Comparison of ENCODE assay signal across 30 cellular contexts in the genomic region with DNA sequence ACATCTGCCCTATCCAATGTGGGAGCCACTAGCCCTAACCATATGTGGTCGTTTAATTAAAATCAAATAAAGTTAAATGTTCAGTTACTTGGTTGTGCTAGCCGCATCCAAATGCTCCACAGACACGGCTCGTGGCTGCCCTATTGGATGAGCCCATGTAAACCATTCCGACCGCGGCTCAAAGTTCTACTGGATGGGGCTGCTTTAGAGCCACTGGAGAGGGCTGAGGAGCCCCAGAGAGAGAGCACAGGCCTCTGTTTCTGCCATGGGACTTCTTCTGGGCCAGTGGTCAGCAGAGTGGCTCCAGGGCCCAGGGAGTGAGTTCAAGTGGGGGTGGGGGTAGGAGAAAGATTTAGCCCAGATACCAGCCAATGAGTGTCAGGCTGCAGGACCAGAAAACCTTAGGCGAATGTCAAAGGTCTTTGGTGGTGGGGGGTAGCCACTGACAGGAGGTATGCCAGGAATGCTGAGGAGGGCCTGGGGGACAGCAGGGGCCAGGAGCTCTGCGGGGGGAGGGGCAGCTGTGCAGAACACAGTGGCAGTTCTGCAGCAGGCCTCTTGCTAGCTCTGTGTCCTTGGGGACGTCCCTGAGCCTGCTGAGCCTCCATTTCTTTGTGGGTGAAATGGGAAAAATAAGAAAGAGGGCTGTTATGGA. TPM values are rescaled to one million over a fixed set of nuclear protein-coding genes. Genes with fewer than 3 reads are reported as not detected.
DNase-seq lines count a peak whose midpoint lies in the region; ATAC-seq and TF ChIP-seq lines count a peak whose summit lies in the region.
"Had no signal": no experiment of that assay in that cellular context is flagged by ENCODE, and none has a peak within 500 bp of the region (broad histone marks: within the 10 kb centered on the region; RNA-seq: fewer than 3 reads in every experiment).

No MANE protein-coding gene starts in this region.

- in situ Hi-C loops in HAP-1 (cut with MboI; ENCODE audit: low sequenced_read_pairs), result no loop called here

- H3K9me3 ChIP-seq in HAP-1 (no peaks in the 10 kb centered on the region), neuronal stem cell (replicated peaks in 1 of 2; ENCODE audit: control insufficient read depth in 2 of 2, insufficient read depth in 1 of 2, low read depth in 1 of 2, low read length in 2 of 2) (no peaks in the 10 kb centered on the region)
- H3K9me3 ChIP-seq: adrenal gland, BE2C, body of pancreas, SK-N-SH, transverse colon had no signal

- H3K27ac Mint-ChIP-seq in brain, result peak overlapping the region in 3 of 5 experiments; percentile 22 to 71 (median 44)
- H3K27ac Mint-ChIP-seq: activated naive CD4-positive, alpha-beta T cell treated with anti-CD3 and anti-CD28 coated beads, Interleukin-2, amount 10 ng/mL, durations not matched to agents 7 days and 5 days; activated T-helper 1 cell treated with anti-CD3 and anti-CD28 coated beads, Interleukin-12 subunit alpha, Interleukin-12 subunit beta, Interleukin-2, Interleukin-4 antibody, amounts not matched to agents 30 ng/mL and 10 ng/mL and 1 ng/mL, durations not matched to agents 14 hours and 24 hours and 36 hours; memory B cell; stimulated activated memory B cell treated with anti-CD40 and anti-IgM and Interleukin-4, amounts not matched to agents 10 μg/mL and 1 μg/mL and 100 μg/mL, for 72 hours had no signal

- H2BK120ac ChIP-seq in neuronal stem cell (ENCODE audit: low read depth, low read length), result no peak overlapping the region

- DNase-seq in HAP-1 (ENCODE audit: low spot score in 2 of 2) (peak; percentile 32 to 71), iPS-NIHi11 (ENCODE audit: low spot score) (peak; percentile 82), neuronal stem cell (ENCODE audit: low spot score) (peak; percentile 79), midbrain (lab: John Stamatoyannopoulos, UW) (no peak), left cardiac atrium (no peak)
- no peak for DNase-seq in activated CD8-positive, alpha-beta memory T cell treated with anti-CD3 and anti-CD28 coated beads, Interleukin-2, amount 50 U/mL, for 4 hours
- DNase-seq: activated CD4-positive, alpha-beta T cell treated with anti-CD3 and anti-CD28 coated beads, Interleukin-2, amount 50 U/mL, for 48 hours; activated naive CD4-positive, alpha-beta T cell treated with anti-CD3 and anti-CD28 coated beads, Interleukin-2, amount 10 ng/mL, durations not matched to agents 7 days and 5 days; adrenal gland; BE2C; body of pancreas; effector CD4-positive, alpha-beta T cell; H9; left colon; NCI-H1048; NCI-H2107; NCI-H345; PC-9; SK-N-SH; transverse colon had no signal

- intact Hi-C loops in left cardiac atrium (cut with DNase I), result no loop called here

- no peak overlapping the region for H4K91ac ChIP-seq in neuronal stem cell (ENCODE audit: low read depth, low read length, poor library complexity)

- no peaks in the 10 kb centered on the region for H3K27me3 ChIP-seq in HAP-1 (ENCODE audit: low read depth)
- H3K27me3 ChIP-seq in neuronal stem cell (ENCODE audit: control insufficient read depth in 3 of 3, insufficient read depth in 3 of 3, low read depth in 1 of 3, low read length in 3 of 3), result no peaks in the 10 kb centered on the region
- H3K27me3 ChIP-seq: adrenal gland, BE2C, body of pancreas, transverse colon had no signal

- no peak overlapping the region for H3K18ac ChIP-seq in neuronal stem cell (ENCODE audit: low read length)

- peak overlapping the region; percentile 77 for H3K27ac ChIP-seq in neuronal stem cell (replicated peaks; ENCODE audit: low read length)
- H3K27ac ChIP-seq: adrenal gland, body of pancreas, PC-9, transverse colon had no signal

- no peak overlapping the region for H3K4me2 ChIP-seq in neuronal stem cell (ENCODE audit: insufficient read depth, low read length, poor library complexity, severe bottlenecking)
- H3K4me2 ChIP-seq: PC-9, SK-N-SH had no signal

- peaks cover 2% of the 10 kb centered on the region for H3K27me3 Mint-ChIP-seq in brain

- no peak overlapping the region for H4K8ac ChIP-seq in neuronal stem cell (ENCODE audit: low read depth, low read length)

- H3K14ac ChIP-seq in neuronal stem cell (ENCODE audit: low read length), result no peak overlapping the region

- no peak overlapping the region for H2BK15ac ChIP-seq in neuronal stem cell (ENCODE audit: low read length)

- no peak overlapping the region for H2AK5ac ChIP-seq in neuronal stem cell (ENCODE audit: low read depth, low read length)

- peaks cover 0 to 4% (median 0%) of the 10 kb centered on the region in 5 experiments for H3K9me3 Mint-ChIP-seq in brain
- H3K9me3 Mint-ChIP-seq: activated naive CD4-positive, alpha-beta T cell treated with anti-CD3 and anti-CD28 coated beads, Interleukin-2, amount 10 ng/mL, durations not matched to agents 7 days and 5 days; activated T-helper 1 cell treated with anti-CD3 and anti-CD28 coated beads, Interleukin-12 subunit alpha, Interleukin-12 subunit beta, Interleukin-2, Interleukin-4 antibody, amounts not matched to agents 30 ng/mL and 10 ng/mL and 1 ng/mL, durations not matched to agents 14 hours and 24 hours and 36 hours; memory B cell; stimulated activated memory B cell treated with anti-CD40 and anti-IgM and Interleukin-4, amounts not matched to agents 10 μg/mL and 1 μg/mL and 100 μg/mL, for 72 hours had no signal

- no peak overlapping the region for H3K9ac ChIP-seq in neuronal stem cell (ENCODE audit: low read depth, low read length, poor library complexity)
- H3K9ac ChIP-seq: SK-N-SH had no signal

- no peaks in the 10 kb centered on the region for H3K36me3 Mint-ChIP-seq in brain
- H3K36me3 Mint-ChIP-seq: activated naive CD4-positive, alpha-beta T cell treated with anti-CD3 and anti-CD28 coated beads, Interleukin-2, amount 10 ng/mL, durations not matched to agents 7 days and 5 days; memory B cell; stimulated activated memory B cell treated with anti-CD40 and anti-IgM and Interleukin-4, amounts not matched to agents 10 μg/mL and 1 μg/mL and 100 μg/mL, for 72 hours had no signal

- no peak overlapping the region for H3K4ac ChIP-seq in neuronal stem cell (ENCODE audit: low read length)

- H3K36me3 ChIP-seq in HAP-1 (replicated peaks) (no peaks in the 10 kb centered on the region), neuronal stem cell (replicated peaks in 1 of 2; ENCODE audit: control insufficient read depth in 2 of 2, insufficient read depth in 2 of 2, low read length in 2 of 2) (peaks cover 0 to 82% of the 10 kb centered on the region in 2 donors)
- H3K36me3 ChIP-seq: adrenal gland, transverse colon had no signal

- ATAC-seq in HG02588 (IDR thresholded peaks at IDR 0.05; ENCODE audit: unreplicated experiment) (no peak), left cardiac atrium (no peak)
- ATAC-seq: activated CD4-positive, CD25-positive, alpha-beta regulatory T cell treated with anti-CD3 and anti-CD28 coated beads, Interleukin-2, amount 50 U/mL, for 24 hours; body of pancreas; GM12878; K562; left colon; Right ventricle myocardium inferior had no signal

- H3K4me3 Mint-ChIP-seq in brain, result no peak overlapping the region
- H3K4me3 Mint-ChIP-seq: activated naive CD4-positive, alpha-beta T cell treated with anti-CD3 and anti-CD28 coated beads, Interleukin-2, amount 10 ng/mL, durations not matched to agents 7 days and 5 days; activated T-helper 1 cell treated with anti-CD3 and anti-CD28 coated beads, Interleukin-12 subunit alpha, Interleukin-12 subunit beta, Interleukin-2, Interleukin-4 antibody, amounts not matched to agents 30 ng/mL and 10 ng/mL and 1 ng/mL, durations not matched to agents 14 hours and 24 hours and 36 hours; memory B cell; stimulated activated memory B cell treated with anti-CD40 and anti-IgM and Interleukin-4, amounts not matched to agents 10 μg/mL and 1 μg/mL and 100 μg/mL, for 72 hours had no signal

- H2BK5ac ChIP-seq in neuronal stem cell (ENCODE audit: low read length), result peak overlapping the region; percentile 91

- no peak for TF ChIP-seq CTCF in brain (conservative IDR thresholded peaks at IDR 0.05)

- peaks cover 92% of the 10 kb centered on the region for H3K4me1 Mint-ChIP-seq in brain

- H3K4me1 ChIP-seq in HAP-1 (peaks cover 48% of the 10 kb centered on the region), neuronal stem cell (ENCODE audit: control insufficient read depth in 2 of 2, insufficient read depth in 1 of 2, low read depth in 1 of 2, low read length in 2 of 2) (peaks cover 83 to 85% of the 10 kb centered on the region in 2 donors)
- H3K4me1 ChIP-seq: adrenal gland had no signal

- WGBS in neuronal stem cell (ENCODE audit: extremely low coverage in 2 of 2, insufficient read length in 2 of 2, insufficient replicate concordance in 1 of 2), 2 donors, result no CpG with 5 or more reads among the region's 10 CpGs

- H3K79me1 ChIP-seq in neuronal stem cell (ENCODE audit: low read depth, low read length), result peaks cover 10% of the 10 kb centered on the region

- H2AFZ ChIP-seq in neuronal stem cell (ENCODE audit: low read length), result no peak overlapping the region
- H2AFZ ChIP-seq: PC-9 had no signal

- no peak overlapping the region for H2BK12ac ChIP-seq in neuronal stem cell (ENCODE audit: low read length)

- no peak overlapping the region for H3K23ac ChIP-seq in neuronal stem cell (ENCODE audit: low read depth, low read length, poor library complexity)

- H3K4me3 ChIP-seq in HAP-1, result no peak overlapping the region
- no peak overlapping the region for H3K4me3 ChIP-seq in neuronal stem cell (ENCODE audit: low read length in 2 of 2)
- H3K4me3 ChIP-seq: adrenal gland, body of pancreas, GM12878, K562, PC-9, transverse colon had no signal

RNA-seq across cellular contexts. Expression of gene SPSB4, which starts 30.1 kb away (rescaled TPM):
- 5.4 TPM for polyA plus RNA-seq in brain (ENCODE audit: insufficient read depth, low read depth, low replicate concordance)
- polyA plus RNA-seq in neuronal stem cell (2013, experiment 1 of 2), result 19.8 TPM
- 19.2 TPM for polyA plus RNA-seq in neuronal stem cell (2013, experiment 2 of 2)
- 1 to 10 TPM; 3.0 to 6.9 TPM for total RNA-seq in left cardiac atrium
- total RNA-seq: activated T-helper 1 cell treated with anti-CD3 and anti-CD28 coated beads, Interleukin-12 subunit alpha, Interleukin-12 subunit beta, Interleukin-2, Interleukin-4 antibody, amounts not matched to agents 30 ng/mL and 10 ng/mL and 1 ng/mL, durations not matched to agents 14 hours and 24 hours and 36 hours; GM12878; K562; PC-9; T-helper 1 cell treated with Interleukin-12 subunit alpha and Interleukin-12 subunit beta and Interleukin-4 antibody, amounts not matched to agents 30 ng/mL and 1 ng/mL, for 36 hours had no signal
- polyA plus RNA-seq: GM12878, K562 had no signal

Comparison
In these comparisons a context has a peak if more than half of its experiments do, and no peak if none do; other contexts are left out.
1. DNase-seq: peak in HAP-1 (2 of 2), iPS-NIHi11 (single experiment) and neuronal stem cell (single experiment); none in midbrain (single experiment), activated CD8-positive, alpha-beta memory T cell treated with anti-CD3 and anti-CD28 coated beads, Interleukin-2, amount 50 U/mL, for 4 hours (single experiment) and left cardiac atrium (single experiment).